ENCODE assay signal across 1 cellular context in genomic region chr11:72615329-72615728, GRCh38.
TF ChIP-seq lines count a peak whose summit lies in the region.

No MANE protein-coding gene starts in this region.

TF ChIP-seq in HEK293, 187 proteins besides CTCF, POLR2A, EP300 and RAD21 (continued from another document):
- TF ChIP-seq ZBTB48 (tag by site-specific recombination; IDR thresholded peaks at IDR 0.05) (no peak), ZNF398 (tag by site-specific recombination; IDR thresholded peaks at IDR 0.05) (peak; percentile 14; the same call in 1 of the 2 replicates), ZNF423 (tag by site-specific recombination; IDR thresholded peaks at IDR 0.05) (no peak), SCRT2 (tag by site-specific recombination; IDR thresholded peaks at IDR 0.05) (no peak), ZSCAN4 (tag by site-specific recombination; IDR thresholded peaks at IDR 0.05) (no peak), PRDM2 (tag by site-specific recombination; IDR thresholded peaks at IDR 0.05; ENCODE audit: borderline replicate concordance) (no peak), ZNF639 (tag by site-specific recombination; IDR thresholded peaks at IDR 0.05) (no peak), ZNF266 (tag by site-specific recombination; IDR thresholded peaks at IDR 0.05; ENCODE audit: low read depth) (no peak), ZNF623 (tag by site-specific recombination; IDR thresholded peaks at IDR 0.05) (no peak), ZFHX2 (tag by site-specific recombination; conservative IDR thresholded peaks at IDR 0.05) (peak; percentile 65), ZNF707 (tag by site-specific recombination; IDR thresholded peaks at IDR 0.05) (no peak)
